ENCODE assay signal across 12 cellular contexts in genomic region chr6:52283111-52283510, GRCh38. TPM values are rescaled to one million over a fixed set of nuclear protein-coding genes. Genes with fewer than 3 reads are reported as not detected.
A peak's percentile ranks its signal among the peaks of the same experiment; 100 is the strongest.
DNase-seq lines count a peak whose midpoint lies in the region; ATAC-seq and TF ChIP-seq lines count a peak whose summit lies in the region.
"Had no signal": no experiment of that assay in that cellular context is flagged by ENCODE, and none has a peak within 500 bp of the region (broad histone marks: within the 10 kb centered on the region; RNA-seq: fewer than 3 reads in every experiment).

No MANE protein-coding gene starts in this region.

- DNase-seq in BE2C (no peak), HAP-1 (ENCODE audit: low spot score in 2 of 2) (no peak), WTC11 (ENCODE audit: low spot score) (no peak), HT-29 (ENCODE audit: low spot score) (no peak), SHP77 treated with DMSO at 0.1 percent for 48 hours (lab: John Stamatoyannopoulos, UW) (no peak)
- DNase-seq: body of pancreas, EL, NCI-H2171 treated with DMSO at 0.1 percent for 48 hours had no signal

- H3K4me1 Mint-ChIP-seq in WTC11 = peaks cover 19% of the 10 kb centered on the region

- peak overlapping the region; percentile 84 for H3K27ac Mint-ChIP-seq in WTC11

- H3K36me3 ChIP-seq in BE2C (peaks cover 58% of the 10 kb centered on the region), HAP-1 (replicated peaks) (peaks cover 52% of the 10 kb centered on the region)

- ATAC-seq in WTC11 = no peak
- no peak for ATAC-seq in GM21825 (IDR thresholded peaks at IDR 0.05; ENCODE audit: unreplicated experiment)
- no peak for ATAC-seq in GM18520 (IDR thresholded peaks at IDR 0.05; ENCODE audit: unreplicated experiment)
- ATAC-seq: body of pancreas had no signal

- H3K36me3 Mint-ChIP-seq in WTC11 = peaks cover 54% of the 10 kb centered on the region

- no peaks in the 10 kb centered on the region for H3K27me3 Mint-ChIP-seq in WTC11 (ENCODE audit: low read depth)

- H3K9me3 Mint-ChIP-seq in WTC11 = no peaks in the 10 kb centered on the region
- H3K9me3 Mint-ChIP-seq: nephron had no signal

- H3K4me3 ChIP-seq in BE2C (ENCODE audit: low read depth, low read length) = peak overlapping the region; percentile 94
- H3K4me3 ChIP-seq in HAP-1 = peak overlapping the region; percentile 68
- peak overlapping the region; percentile 75 for H3K4me3 ChIP-seq in iPS-18c (ENCODE audit: insufficient read depth, low read depth, low read length)
- H3K4me3 ChIP-seq: body of pancreas had no signal

- POLR2A ChIA-PET in WTC11 (lab: Charles Lee) = interaction anchor here (0.6 to 1.5 kb wide), 2 partner anchors 117 to 125 kb away, joined by 4 to 5 read pairs; no protein-coding TSS in a partner anchor

- in situ Hi-C loops in HAP-1 (cut with MboI; ENCODE audit: low sequenced_read_pairs) = loop anchor here (25.0 kb wide), 1 partner anchor 379 kb away; the partner anchor contains the start of gene TMEM14A

- H3K9me3 ChIP-seq in BE2C (no peaks in the 10 kb centered on the region), HAP-1 (no peaks in the 10 kb centered on the region), iPS-18c (ENCODE audit: control insufficient read depth, insufficient read depth, low read length) (no peaks in the 10 kb centered on the region)
- H3K9me3 ChIP-seq: body of pancreas had no signal

- H3K27me3 ChIP-seq in BE2C (no peaks in the 10 kb centered on the region), HAP-1 (ENCODE audit: low read depth) (no peaks in the 10 kb centered on the region)
- H3K27me3 ChIP-seq: body of pancreas had no signal

- H3K4me1 ChIP-seq in BE2C (peaks cover 8% of the 10 kb centered on the region), HAP-1 (peaks cover 9% of the 10 kb centered on the region)

- TF ChIP-seq CTCF in BE2C (IDR thresholded peaks at IDR 0.05; ENCODE audit: low read depth, low read length) (no peak), WTC11 (IDR thresholded peaks at IDR 0.05) (no peak)

- CTCF ChIA-PET in WTC11 (lab: Charles Lee) = interaction anchor here (0.6 to 1.8 kb wide), 5 partner anchors 19 to 380 kb away, joined by 3 to 6 read pairs (median 3); partner anchors contain the start of gene EFHC1

- no peak overlapping the region for H3K4me3 Mint-ChIP-seq in WTC11

TF ChIP-seq in WTC11, 78 proteins besides CTCF, POLR2A, EP300 and RAD21:
- TF ChIP-seq E2F5 (CRISPR knock-in tag; IDR thresholded peaks at IDR 0.05) (no peak), NFYB (CRISPR knock-in tag; conservative IDR thresholded peaks at IDR 0.05; ENCODE audit: low read depth) (no peak)

RNA-seq across cellular contexts. Expression of gene MCM3, which starts 1.4 kb away (rescaled TPM):
- polyA plus RNA-seq in BE2C (2012; ENCODE audit: insufficient read depth, insufficient read length, low read depth) = 63.6 TPM
- 252 to 276 TPM (median 253 TPM) in 3 replicates for total RNA-seq in WTC11 (2021)
- 163 and 170 TPM in 2 replicates for total RNA-seq in HT-29 (2014; rRNA removed; shearing (Covaris generic))

RNA-seq across cellular contexts. Expression of gene IL17F, which starts 38.8 kb away (rescaled TPM):
- polyA plus RNA-seq in BE2C (2012; ENCODE audit: insufficient read depth, insufficient read length, low read depth) = not detected
- not detected in 3 replicates for total RNA-seq in WTC11 (2021)
- total RNA-seq in HT-29 (2014; rRNA removed; shearing (Covaris generic)) = not detected in 2 replicates
- total RNA-seq: body of pancreas had no signal
